ENCODE assay signal across 21 cellular contexts in the genomic region with DNA sequence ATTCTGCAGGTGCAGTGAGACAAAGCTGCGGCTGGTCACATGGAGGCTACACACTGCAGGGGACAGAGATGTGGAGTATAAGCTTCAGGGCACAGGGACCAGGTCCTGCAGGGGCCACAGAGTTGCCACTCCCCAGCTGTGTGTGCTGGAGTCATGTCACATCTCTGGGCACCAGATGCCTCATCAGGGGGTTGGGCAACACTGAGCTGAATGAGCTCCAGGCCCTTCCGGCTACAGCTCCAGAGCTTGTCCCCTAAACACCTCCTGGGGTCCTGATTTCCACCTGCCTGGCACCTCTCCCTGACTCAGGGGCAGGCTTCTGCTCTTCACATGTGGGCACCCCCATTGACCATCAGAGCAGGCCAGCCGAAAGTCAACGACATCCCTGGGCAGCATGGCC. TPM values are rescaled to one million over a fixed set of nuclear protein-coding genes. Genes with fewer than 3 reads are reported as not detected.
DNase-seq lines count a peak whose midpoint lies in the region; ATAC-seq and TF ChIP-seq lines count a peak whose summit lies in the region.
"Had no signal": no experiment of that assay in that cellular context is flagged by ENCODE, and none has a peak within 500 bp of the region (broad histone marks: within the 10 kb centered on the region; RNA-seq: fewer than 3 reads in every experiment).

No MANE protein-coding gene starts in this region.

- TF ChIP-seq CTCF in VCaP (conservative IDR thresholded peaks at IDR 0.05): no peak
- TF ChIP-seq CTCF in nephron progenitor cell (IDR thresholded peaks at IDR 0.05): no peak
- TF ChIP-seq CTCF in upper lobe of right lung (IDR thresholded peaks at IDR 0.05): no peak
- no peak for TF ChIP-seq CTCF in osteoblast (IDR thresholded peaks at IDR 0.05; ENCODE audit: extremely low read depth, low read depth, low read length)

- H3K9me3 Mint-ChIP-seq in nephron progenitor cell: no peaks in the 10 kb centered on the region
- H3K9me3 Mint-ChIP-seq: CD8-positive, alpha-beta memory T cell; HFFc6 had no signal

- H3K36me3 ChIP-seq in upper lobe of right lung: no peaks in the 10 kb centered on the region
- H3K36me3 ChIP-seq in GM23248 (ENCODE audit: low read depth): no peaks in the 10 kb centered on the region
- H3K36me3 ChIP-seq in osteoblast (ENCODE audit: insufficient read depth, low read length): peaks cover 5% of the 10 kb centered on the region

- H2AFZ ChIP-seq in GM23248 (no peak overlapping the region), osteoblast (ENCODE audit: low read length) (no peak overlapping the region)

- peak overlapping the region; percentile 51 for H3K27ac Mint-ChIP-seq in nephron progenitor cell
- H3K27ac Mint-ChIP-seq: HFFc6 had no signal

- WGBS in GM23248 (ENCODE audit: low coverage in 1 of 2, low lambda C conversion rate in 2 of 2, missing lambda C conversion rate in 2 of 2), 2 experiments: 96% methylated on average over 4 of the region's 4 CpGs

- no peak overlapping the region for H3K9ac ChIP-seq in GM23248

- intact Hi-C loops in upper lobe of right lung (cut with DNase I): no loop called here

- H3K9me3 ChIP-seq in upper lobe of right lung: no peaks in the 10 kb centered on the region
- no peaks in the 10 kb centered on the region for H3K9me3 ChIP-seq in GM23248 (ENCODE audit: low read depth)
- no peaks in the 10 kb centered on the region for H3K9me3 ChIP-seq in osteoblast (ENCODE audit: low read depth, low read length)

- H3K4me1 ChIP-seq in upper lobe of right lung: peaks cover 16% of the 10 kb centered on the region
- peaks cover 6% of the 10 kb centered on the region; the same call in 1 of the 2 replicates for H3K4me1 ChIP-seq in GM23248 (ENCODE audit: insufficient read depth)
- peaks cover 10% of the 10 kb centered on the region for H3K4me1 ChIP-seq in osteoblast (ENCODE audit: insufficient read depth, low read length)

- H3K4me2 ChIP-seq in GM23248 (ENCODE audit: unreplicated experiment): no peak overlapping the region
- no peak overlapping the region for H3K4me2 ChIP-seq in osteoblast (ENCODE audit: insufficient read depth, low read length)

- ATAC-seq in upper lobe of right lung (no peak), HG03571 (IDR thresholded peaks at IDR 0.05; ENCODE audit: unreplicated experiment) (no peak)

- H3K36me3 Mint-ChIP-seq in nephron progenitor cell (ENCODE audit: low read depth): peaks cover 29% of the 10 kb centered on the region

- H3K4me1 Mint-ChIP-seq in nephron progenitor cell: peaks cover 43% of the 10 kb centered on the region

- H4K20me1 ChIP-seq in GM23248 (ENCODE audit: insufficient read depth): no peaks in the 10 kb centered on the region
- H4K20me1 ChIP-seq in osteoblast (ENCODE audit: insufficient read depth, low read length): peaks cover 61% of the 10 kb centered on the region

- H3K27ac ChIP-seq in VCaP: peak overlapping the region; percentile 15; the same call in 1 of the 2 replicates
- no peak overlapping the region for H3K27ac ChIP-seq in upper lobe of right lung
- H3K27ac ChIP-seq in GM23248: no peak overlapping the region
- no peak overlapping the region for H3K27ac ChIP-seq in osteoblast (ENCODE audit: low read depth, low read length)
- H3K27ac ChIP-seq: C4-2B, SK-N-MC had no signal

- H3K79me2 ChIP-seq in GM23248 (ENCODE audit: insufficient read depth): peaks cover 86% of the 10 kb centered on the region
- peaks cover 76% of the 10 kb centered on the region for H3K79me2 ChIP-seq in osteoblast (ENCODE audit: insufficient read depth, low read length)

- H3K27me3 Mint-ChIP-seq in nephron progenitor cell (ENCODE audit: low read depth, poor library complexity): peaks cover 4% of the 10 kb centered on the region
- H3K27me3 Mint-ChIP-seq: CD8-positive, alpha-beta memory T cell had no signal

- H3K27me3 ChIP-seq in upper lobe of right lung: no peaks in the 10 kb centered on the region
- H3K27me3 ChIP-seq in GM23248 (replicated peaks; ENCODE audit: insufficient read depth): no peaks in the 10 kb centered on the region
- H3K27me3 ChIP-seq in osteoblast (ENCODE audit: insufficient read depth, low read length): no peaks in the 10 kb centered on the region

- in situ Hi-C loops in GM23248 (cut with MboI): no loop called here

- H3K4me3 ChIP-seq in upper lobe of right lung (no peak overlapping the region), GM23248 (no peak overlapping the region), osteoblast (ENCODE audit: insufficient read depth, low read length) (no peak overlapping the region)
- H3K4me3 ChIP-seq: SK-N-MC had no signal

- H3K9me2 ChIP-seq in GM23248 (ENCODE audit: insufficient read depth): no peaks in the 10 kb centered on the region

- no peak overlapping the region for H3K4me3 Mint-ChIP-seq in nephron progenitor cell
- H3K4me3 Mint-ChIP-seq: CD8-positive, alpha-beta memory T cell; HFFc6 had no signal

- DNase-seq in NCI-H345 (lab: John Stamatoyannopoulos, UW) (peak; percentile 22), NCI-H345 treated with DMSO at 0.1 percent for 48 hours (lab: John Stamatoyannopoulos, UW; ENCODE audit: unreplicated experiment) (no peak), nephron progenitor cell (no peak), upper lobe of right lung (peak; percentile 36), GM23248 (no peak), osteoblast (ENCODE audit: insufficient read length, low spot score, missing footprints) (no peak)
- DNase-seq: CD8-positive, alpha-beta memory T cell; DMS53; HFFc6; KBM-7; MM.1S; NCI-H1048; NCI-H1436; NCI-H446; NCI-H526 treated with DMSO at 0.1 percent for 48 hours; PC-3 had no signal

- no peaks in the 10 kb centered on the region for H3F3A ChIP-seq in GM23248 (ENCODE audit: insufficient read depth)

RNA-seq across cellular contexts. Expression of a gene that starts 32.5 kb away (rescaled TPM):
- total RNA-seq in upper lobe of right lung: 8.5 TPM
- total RNA-seq in GM23248 (2014; rRNA removed; shearing (Covaris generic)): 112 and 113 TPM in 2 replicates
- 69.2 and 72.3 TPM in 2 replicates for polyA plus RNA-seq in GM23248 (2016; fragmentation: Nextera tagmentation; extraction: Ambion mirVana)
- 112 and 142 TPM in 2 replicates for total RNA-seq in osteoblast

RNA-seq across cellular contexts. Expression of a gene that starts 36.1 kb away (rescaled TPM):
- total RNA-seq in upper lobe of right lung (19.3 TPM), osteoblast (17.7 and 19.5 TPM in 2 replicates)
- 17.2 TPM in 2 replicates for total RNA-seq in GM23248 (2014; rRNA removed; shearing (Covaris generic))
- 7.1 and 7.2 TPM in 2 replicates for polyA plus RNA-seq in GM23248 (2016; fragmentation: Nextera tagmentation; extraction: Ambion mirVana)

RNA-seq across cellular contexts. Expression of a gene that starts 50.5 kb away (rescaled TPM):
- total RNA-seq in upper lobe of right lung (not detected), osteoblast (not detected in 2 replicates)
- not detected in 2 replicates for total RNA-seq in GM23248 (2014; rRNA removed; shearing (Covaris generic))
- polyA plus RNA-seq in GM23248 (2016; fragmentation: Nextera tagmentation; extraction: Ambion mirVana): 0.72 TPM in 1 of 2 replicates, not detected in the other
- total RNA-seq: CD8-positive, alpha-beta memory T cell; PC-3; RPMI7951 had no signal
- polyA plus RNA-seq: CD8-positive, alpha-beta memory T cell had no signal

Comparison
In these comparisons a context has a peak if more than half of its experiments do, and no peak if none do; other contexts are left out.
1. DNase-seq: peak in NCI-H345 (single experiment) and upper lobe of right lung (single experiment); none in NCI-H345 treated with DMSO at 0.1 percent for 48 hours (single experiment), nephron progenitor cell (single experiment), GM23248 (single experiment) and osteoblast (single experiment).
2. RNA of a gene that starts 32.5 kb away (total RNA-seq): 112 to 113 TPM in GM23248 and 112 to 142 TPM in osteoblast; 8.5 TPM in upper lobe of right lung (single experiment); every median in the first group is over 10 times any median in the second.